12 cellular contexts compared by ENCODE assay signal in the genomic region with DNA sequence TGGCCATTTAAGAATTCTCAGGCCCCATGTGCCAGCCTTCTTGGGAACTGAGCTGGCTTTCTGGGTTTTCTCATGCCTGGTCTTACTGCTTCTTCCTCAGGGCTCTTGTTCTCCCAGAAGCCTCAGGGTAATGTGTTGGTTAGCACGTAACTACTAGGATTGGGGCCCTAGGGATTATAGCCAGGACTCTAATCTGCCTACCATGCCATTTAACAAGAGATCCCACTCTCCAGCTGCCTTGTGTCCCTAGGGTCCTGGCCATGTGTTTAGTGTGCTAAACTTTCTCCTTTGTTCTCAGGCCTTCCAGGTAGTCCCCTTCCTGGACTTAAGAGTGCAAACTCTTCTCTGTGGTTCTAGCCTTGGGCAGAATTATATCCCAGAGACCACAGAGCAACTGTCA. TPM values are rescaled to one million over a fixed set of nuclear protein-coding genes. Genes with fewer than 3 reads are reported as not detected.
DNase-seq lines count a peak whose midpoint lies in the region; ATAC-seq, FAIRE-seq and TF ChIP-seq lines count a peak whose summit lies in the region.
"Had no signal": no experiment of that assay in that cellular context is flagged by ENCODE, and none has a peak within 500 bp of the region (broad histone marks: within the 10 kb centered on the region; RNA-seq: fewer than 3 reads in every experiment).

No MANE protein-coding gene starts in this region.

- ATAC-seq in heart left ventricle (no peak), left ventricle myocardium superior (no peak), upper lobe of right lung (no peak)

- no peak overlapping the region for H3K4me3 Mint-ChIP-seq in astrocyte (ENCODE audit: unreplicated experiment)
- H3K4me3 Mint-ChIP-seq: mesothelial cell of epicardium had no signal

- H3K27ac ChIP-seq in heart left ventricle (peak overlapping the region in 10 of 12 donors; percentile 82 to 98 (median 92)), astrocyte (ENCODE audit: low read depth, low read length) (peak overlapping the region; percentile 86), upper lobe of right lung (peak overlapping the region; percentile 89)

- no peak overlapping the region for H2AFZ ChIP-seq in astrocyte (ENCODE audit: low read depth, low read length)

- intact Hi-C loops in heart left ventricle (cut with DNase I) (loop anchor here in 4 of 10 donors (2.0 to 5.0 kb wide), 4 partner anchors 43 to 165 kb away; partner anchors contain the start of genes C1orf232 (in 2 of the 4), ZNF593 (in 2 of the 4) and PDIK1L (in 1 of the 4)), left ventricle myocardium superior (cut with micrococcal nuclease) (loop anchor here (5.0 kb wide), 1 partner anchor 45 kb away; no protein-coding TSS in a partner anchor), upper lobe of right lung (cut with DNase I) (loop anchor here (5.0 kb wide), 1 partner anchor 45 kb away; no protein-coding TSS in a partner anchor)

- no peak for TF ChIP-seq CTCF in heart left ventricle (IDR thresholded peaks at IDR 0.05)
- TF ChIP-seq CTCF in astrocyte (IDR thresholded peaks at IDR 0.05; ENCODE audit: insufficient read depth, low read depth, low read length): no peak
- no peak for TF ChIP-seq CTCF in upper lobe of right lung (IDR thresholded peaks at IDR 0.05)

- H3K4me1 ChIP-seq in heart left ventricle (peaks cover 8 to 81% (median 65%) of the 10 kb centered on the region in 12 donors), astrocyte (ENCODE audit: insufficient read depth, low read length) (peaks cover 68% of the 10 kb centered on the region), mucosa of stomach (ENCODE audit: control insufficient read depth, insufficient read depth, low read length) (peaks cover 63% of the 10 kb centered on the region), upper lobe of right lung (peaks cover 59% of the 10 kb centered on the region)

- H3K36me3 ChIP-seq in heart left ventricle (peaks cover 0 to 48% (median 34%) of the 10 kb centered on the region in 9 donors), astrocyte (ENCODE audit: insufficient read depth, low read length) (peaks cover 16% of the 10 kb centered on the region), mucosa of stomach (ENCODE audit: control insufficient read depth, insufficient read depth, low read length) (no peaks in the 10 kb centered on the region), upper lobe of right lung (peaks cover 11% of the 10 kb centered on the region)

- peaks cover 12% of the 10 kb centered on the region for H3K36me3 Mint-ChIP-seq in astrocyte (ENCODE audit: low read depth, unreplicated experiment)

- H3K9me3 ChIP-seq in heart left ventricle (no peaks in the 10 kb centered on the region), astrocyte (ENCODE audit: insufficient read depth, low read depth, low read length) (no peaks in the 10 kb centered on the region), mucosa of stomach (ENCODE audit: control insufficient read depth, low read length) (no peaks in the 10 kb centered on the region), upper lobe of right lung (no peaks in the 10 kb centered on the region)

- peak overlapping the region; percentile 97 for H3K4me2 ChIP-seq in astrocyte (ENCODE audit: low read length)

- H3K4me1 Mint-ChIP-seq in astrocyte (ENCODE audit: low read depth, unreplicated experiment): peaks cover 61% of the 10 kb centered on the region

- H3K9ac ChIP-seq in astrocyte (ENCODE audit: low read length) (peak overlapping the region; percentile 44), mucosa of stomach (ENCODE audit: low read length) (peak overlapping the region; percentile 86)

- no peak overlapping the region for H3K27ac Mint-ChIP-seq in astrocyte (ENCODE audit: unreplicated experiment)
- H3K27ac Mint-ChIP-seq: mesothelial cell of epicardium had no signal

- H3K27me3 ChIP-seq in heart left ventricle: no peaks in the 10 kb centered on the region
- no peaks in the 10 kb centered on the region for H3K27me3 ChIP-seq in astrocyte (ENCODE audit: insufficient read depth, low read length)
- no peaks in the 10 kb centered on the region for H3K27me3 ChIP-seq in mucosa of stomach (ENCODE audit: control insufficient read depth, insufficient read depth, low read length)
- H3K27me3 ChIP-seq in upper lobe of right lung: no peaks in the 10 kb centered on the region

- H3K79me2 ChIP-seq in astrocyte (ENCODE audit: insufficient read depth, low read length): peaks cover 35% of the 10 kb centered on the region

- no peak for FAIRE-seq in astrocyte (lab: Jason Lieb, UNC)

- DNase-seq in heart left ventricle (peak in 1 of 5 donors; percentile 23), left ventricle myocardium superior (no peak), astrocyte (ENCODE audit: low read depth) (no peak), upper lobe of right lung (no peak), DMS53 treated with DMSO at 0.1 percent for 48 hours (lab: John Stamatoyannopoulos, UW; ENCODE audit: unreplicated experiment) (no peak), glomerular visceral epithelial cell (ENCODE audit: extremely low spot score) (no peak), GM19240 (ENCODE audit: insufficient read length, low spot score) (no peak)
- DNase-seq: activated CD4-positive, CD25-positive, alpha-beta regulatory T cell; effector CD8-positive, alpha-beta T cell; NCI-H526 treated with DMSO at 0.1 percent for 48 hours had no signal

- H3K27me3 Mint-ChIP-seq in astrocyte (ENCODE audit: low read depth, unreplicated experiment): no peaks in the 10 kb centered on the region

- H3K4me3 ChIP-seq in heart left ventricle: no peak overlapping the region
- H3K4me3 ChIP-seq in astrocyte (ENCODE audit: insufficient read depth, low read depth, low read length): no peak overlapping the region
- no peak overlapping the region for H3K4me3 ChIP-seq in mucosa of stomach (ENCODE audit: low read length)
- no peak overlapping the region for H3K4me3 ChIP-seq in upper lobe of right lung

- no peaks in the 10 kb centered on the region for H3K9me3 Mint-ChIP-seq in astrocyte (ENCODE audit: unreplicated experiment)
- H3K9me3 Mint-ChIP-seq: mesothelial cell of epicardium had no signal

- peaks cover 26% of the 10 kb centered on the region for H4K20me1 ChIP-seq in astrocyte (ENCODE audit: insufficient read depth, low read length)

- TF ChIP-seq POLR2A in heart left ventricle (IDR thresholded peaks at IDR 0.05): no peak

- WGBS in heart left ventricle, 4 donors: 70 to 83% (median 79%) methylated on average over 1 of the region's 1 CpG

RNA-seq across cellular contexts. Expression of gene SH3BGRL3, which starts 2.2 kb away (rescaled TPM):
- total RNA-seq in heart left ventricle (100 to 1,000 TPM in 1 of 9 donors, 10 to 100 TPM in 8; 22.4 to 234 (median 40.0) TPM), left ventricle myocardium superior (34.7 TPM), astrocyte (301 and 324 TPM in 2 replicates), upper lobe of right lung (169 TPM)
- polyA plus RNA-seq in heart left ventricle: 100 to 1,000 TPM in 1 of 2 donors, 10 to 100 TPM in 1; 43.8 to 119 TPM

RNA-seq across cellular contexts. Expression of gene UBXN11, which starts 28.7 kb away (rescaled TPM):
- total RNA-seq in heart left ventricle: 10 to 100 TPM in 3 of 9 donors, 1 to 10 TPM in 6; 3.7 to 17.2 (median 7.6) TPM
- polyA plus RNA-seq in heart left ventricle: 10 to 100 TPM in 1 of 2 donors, 1 to 10 TPM in 1; 9.0 to 12.2 TPM
- 9.7 TPM for total RNA-seq in left ventricle myocardium superior
- total RNA-seq in astrocyte: 12.8 and 13.7 TPM in 2 replicates
- 37.0 TPM for total RNA-seq in upper lobe of right lung

RNA-seq across cellular contexts. Expression of gene CD52, which starts 40.0 kb away (rescaled TPM):
- total RNA-seq in heart left ventricle: 10 to 100 TPM in 2 of 9 donors, 1 to 10 TPM in 6, not detected in 1; 1.6 to 89.9 (median 4.4) TPM
- 10 to 100 TPM in 1 of 2 donors, 1 to 10 TPM in 1; 9.9 to 26.1 TPM for polyA plus RNA-seq in heart left ventricle
- total RNA-seq in left ventricle myocardium superior: 6.3 TPM
- 1.9 TPM in 1 of 2 replicates, not detected in the other for total RNA-seq in astrocyte
- total RNA-seq in upper lobe of right lung: 348 TPM

RNA-seq across cellular contexts. Expression of gene CEP85, which starts 43.7 kb away (rescaled TPM):
- total RNA-seq in heart left ventricle (100 to 1,000 TPM in 2 of 9 donors, 10 to 100 TPM in 7; 28.6 to 180 (median 48.7) TPM), left ventricle myocardium superior (91.1 TPM), astrocyte (10.2 and 10.5 TPM in 2 replicates), upper lobe of right lung (10.3 TPM)
- 10 to 100 TPM; 13.4 to 22.7 TPM for polyA plus RNA-seq in heart left ventricle
